Comparison of ENCODE assay signal across 22 cellular contexts in genomic region chr1:218765753-218766152, GRCh38.
"Had no signal": no experiment of that assay in that cellular context is flagged by ENCODE, and none has a peak within 500 bp of the region (broad histone marks: within the 10 kb centered on the region; RNA-seq: fewer than 3 reads in every experiment).

No MANE protein-coding gene starts in this region.

- H2AFZ ChIP-seq: neural progenitor cell, parathyroid adenoma had no signal

- H3K4me3 ChIP-seq: coronary artery, gastroesophageal sphincter, heart right ventricle, lung, neural progenitor cell, skin epidermis, spleen, suprapubic skin, transverse colon, vagina had no signal

- H3K4me2 ChIP-seq: neural progenitor cell had no signal

- ATAC-seq: effector memory CD8-positive, alpha-beta T cell; gastroesophageal sphincter; left cardiac atrium; left ventricle myocardium superior; naive thymus-derived CD4-positive, alpha-beta T cell; stimulated activated naive B cell treated with anti-CD40 and anti-IgM and Interleukin-4, amounts not matched to agents 10 μg/mL and 1 μg/mL and 100 μg/mL, for 72 hours had no signal

- H3K27ac ChIP-seq: coronary artery, gastroesophageal sphincter, neural progenitor cell, parathyroid adenoma, skin epidermis, spleen, suprapubic skin, transverse colon, vagina had no signal

- H3K9me3 ChIP-seq: gastroesophageal sphincter, heart right ventricle, spleen, suprapubic skin, transverse colon, vagina had no signal

- H3K4me1 ChIP-seq: gastroesophageal sphincter, neural progenitor cell, parathyroid adenoma, spleen, suprapubic skin, transverse colon, vagina had no signal

- H3K27me3 ChIP-seq: gastroesophageal sphincter, heart right ventricle, neural progenitor cell, spleen, suprapubic skin, transverse colon, vagina had no signal

- H3K9ac ChIP-seq: neural progenitor cell, parathyroid adenoma had no signal

- H3K36me3 ChIP-seq: gastroesophageal sphincter, heart right ventricle, neural progenitor cell, spleen, suprapubic skin, transverse colon, vagina had no signal

- DNase-seq: effector memory CD8-positive, alpha-beta T cell; foreskin fibroblast; glutamatergic neuron; heart right ventricle; hippocampal formation; left cardiac atrium; left ventricle myocardium superior; mesendoderm; midbrain; naive thymus-derived CD4-positive, alpha-beta T cell; right cardiac atrium; spleen; stimulated activated naive B cell treated with anti-CD40 and anti-IgM and Interleukin-4, amounts not matched to agents 10 μg/mL and 1 μg/mL and 100 μg/mL, for 72 hours; transverse colon had no signal
